1 cellular context compared by ENCODE assay signal in genomic region chr19:46601318-46602224, GRCh38.
TF ChIP-seq lines count a peak whose summit lies in the region.

Gene CALM3, plus strand, starts transcription at chr19:46601330. Its CDS starts 105 bp downstream, at chr19:46601435.

TF ChIP-seq in SK-N-SH, 30 proteins besides CTCF, POLR2A, EP300 and RAD21 (continued from another document):
- TF ChIP-seq ZBTB33 (IDR thresholded peaks at IDR 0.05; ENCODE audit: borderline replicate concordance, low read depth) (no peak), JUND (IDR thresholded peaks at IDR 0.05) (no peak), POLR2AphosphoS5 (IDR thresholded peaks at IDR 0.05; ENCODE audit: low read depth, low read length) (peak; percentile 61)
